ENCODE assay signal across 10 cellular contexts in genomic region chr3:173993299-173993698, GRCh38.
DNase-seq lines count a peak whose midpoint lies in the region; ATAC-seq and TF ChIP-seq lines count a peak whose summit lies in the region.
"Had no signal": no experiment of that assay in that cellular context is flagged by ENCODE, and none has a peak within 500 bp of the region (broad histone marks: within the 10 kb centered on the region; RNA-seq: fewer than 3 reads in every experiment).

No MANE protein-coding gene starts in this region.

- H3K27ac ChIP-seq in CD4-positive, alpha-beta T cell (ENCODE audit: low read depth, low read length): no peak overlapping the region
- H3K27ac ChIP-seq: BLaER1, HL-60 had no signal

- no peaks in the 10 kb centered on the region for H3K27me3 ChIP-seq in CD4-positive, alpha-beta T cell (ENCODE audit: control insufficient read depth, insufficient read depth, low read length)
- H3K27me3 ChIP-seq: BLaER1 had no signal

- no peaks in the 10 kb centered on the region for H3K36me3 Mint-ChIP-seq in CD4-positive, alpha-beta T cell (ENCODE audit: low read depth)

- ATAC-seq in stimulated activated naive CD8-positive, alpha-beta T cell treated with anti-CD3 and anti-CD28 coated beads, Interleukin-15, Interleukin-2, amounts not matched to agents 100 U/mL and 50 U/mL, for 24 hours: no peak
- ATAC-seq in HG02852 (IDR thresholded peaks at IDR 0.05; ENCODE audit: unreplicated experiment): no peak
- ATAC-seq in CD4-positive, alpha-beta T cell (ENCODE audit: poor library complexity): no peak

- intact Hi-C loops in CD4-positive, alpha-beta T cell (cut with DNase I, micrococcal nuclease): no loop called here

- peak; percentile 46 for TF ChIP-seq CTCF in choroid plexus epithelial cell (conservative IDR thresholded peaks at IDR 0.05; ENCODE audit: low read depth, low read length)
- no peak for TF ChIP-seq CTCF in CD4-positive, alpha-beta T cell (IDR thresholded peaks at IDR 0.05)

- no peaks in the 10 kb centered on the region for H3K9me3 ChIP-seq in CD4-positive, alpha-beta T cell (ENCODE audit: control insufficient read depth, low read length)
- H3K9me3 ChIP-seq: BLaER1 had no signal

- peaks cover 2% of the 10 kb centered on the region for H3K9me3 Mint-ChIP-seq in CD4-positive, alpha-beta T cell

- peak; percentile 16 for DNase-seq in NCI-H1092 treated with DMSO at 0.1 percent for 48 hours (lab: John Stamatoyannopoulos, UW)
- no peak for DNase-seq in NCI-H1092 (lab: John Stamatoyannopoulos, UW)
- peak; percentile 37 for DNase-seq in NCI-H2081 treated with DMSO at 0.1 percent for 48 hours (lab: John Stamatoyannopoulos, UW)
- peak; percentile 61 for DNase-seq in choroid plexus epithelial cell (ENCODE audit: low read depth)
- DNase-seq in renal cortical epithelial cell (ENCODE audit: low read depth): peak; percentile 69
- no peak for DNase-seq in stimulated activated naive CD8-positive, alpha-beta T cell treated with anti-CD3 and anti-CD28 coated beads, Interleukin-15, Interleukin-2, amounts not matched to agents 100 U/mL and 50 U/mL, for 24 hours
- DNase-seq in CD4-positive, alpha-beta T cell: no peak

- CTCF ChIA-PET in CD4-positive, alpha-beta T cell (lab: Charles Lee): no interaction called here

- H3K4me3 ChIP-seq in choroid plexus epithelial cell (ENCODE audit: low read depth, low read length): no peak overlapping the region
- H3K4me3 ChIP-seq: BLaER1 had no signal

- no peak overlapping the region for H3K4me3 Mint-ChIP-seq in CD4-positive, alpha-beta T cell

- POLR2A ChIA-PET in CD4-positive, alpha-beta T cell (lab: Charles Lee): no interaction called here

- no peaks in the 10 kb centered on the region for H3K4me1 Mint-ChIP-seq in CD4-positive, alpha-beta T cell (ENCODE audit: low read depth)

- H3K27ac Mint-ChIP-seq in CD4-positive, alpha-beta T cell: no peak overlapping the region

- H3K27me3 Mint-ChIP-seq in CD4-positive, alpha-beta T cell: no peaks in the 10 kb centered on the region

Comparison
In these comparisons a context has a peak if more than half of its experiments do, and no peak if none do; other contexts are left out.
1. DNase-seq: peak in NCI-H1092 treated with DMSO at 0.1 percent for 48 hours (single experiment), NCI-H2081 treated with DMSO at 0.1 percent for 48 hours (single experiment), choroid plexus epithelial cell (single experiment) and renal cortical epithelial cell (single experiment); none in NCI-H1092 (single experiment), stimulated activated naive CD8-positive, alpha-beta T cell treated with anti-CD3 and anti-CD28 coated beads, Interleukin-15, Interleukin-2, amounts not matched to agents 100 U/mL and 50 U/mL, for 24 hours (single experiment) and CD4-positive, alpha-beta T cell (0 of 10).